ENCODE assay signal across 9 cellular contexts in the genomic region with DNA sequence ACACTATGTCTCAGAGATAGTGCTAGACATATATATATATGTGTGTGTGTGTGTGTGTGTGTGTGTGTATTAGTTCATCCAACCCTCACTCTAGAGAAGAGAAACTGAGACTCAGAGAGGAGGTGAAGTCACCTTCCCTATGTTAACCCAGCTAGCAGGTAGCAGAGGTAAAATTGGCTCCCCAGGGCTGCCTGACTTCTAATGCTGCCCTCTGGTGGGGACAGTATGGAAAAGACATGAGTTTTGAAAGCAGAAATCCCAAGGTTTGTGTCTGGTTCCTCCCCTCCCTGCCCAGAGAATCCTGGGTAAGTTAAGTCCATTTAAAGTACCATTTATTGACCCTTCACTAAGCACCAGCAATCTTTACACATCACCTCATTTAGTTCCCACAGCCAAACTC.
DNase-seq lines count a peak whose midpoint lies in the region; ATAC-seq and TF ChIP-seq lines count a peak whose summit lies in the region.
"Had no signal": no experiment of that assay in that cellular context is flagged by ENCODE, and none has a peak within 500 bp of the region (broad histone marks: within the 10 kb centered on the region; RNA-seq: fewer than 3 reads in every experiment).

No MANE protein-coding gene starts in this region.

- intact Hi-C loops in activated CD8-positive, alpha-beta T cell treated with anti-CD3 and anti-CD28 coated beads for 36 hours (cut with micrococcal nuclease): no loop called here
- intact Hi-C loops in transverse colon (cut with DNase I; ENCODE audit: low total_unique reads): no loop called here

- H3K4me1 ChIP-seq in transverse colon: no peaks in the 10 kb centered on the region
- H3K4me1 ChIP-seq: SJSA1 had no signal

- no peak for TF ChIP-seq POLR2A in transverse colon (IDR thresholded peaks at IDR 0.05)

- no peak for ATAC-seq in activated CD8-positive, alpha-beta T cell treated with anti-CD3 and anti-CD28 coated beads for 36 hours

- no peak for TF ChIP-seq EP300 in transverse colon (IDR thresholded peaks at IDR 0.05; ENCODE audit: low read depth)

- H3K27ac ChIP-seq in transverse colon: no peak overlapping the region
- H3K27ac ChIP-seq: SJSA1 had no signal

- CTCF ChIA-PET in activated CD8-positive, alpha-beta T cell treated with anti-CD3 and anti-CD28 coated beads for 36 hours (lab: Charles Lee): interaction anchor here (1.0 to 1.5 kb wide), 2 partner anchors 12 to 83 kb away, joined by 3 to 5 read pairs; no protein-coding TSS in a partner anchor

- H3K27ac Mint-ChIP-seq in activated CD8-positive, alpha-beta T cell treated with anti-CD3 and anti-CD28 coated beads for 36 hours: no peak overlapping the region
- H3K27ac Mint-ChIP-seq in mesothelial cell of epicardium: no peak overlapping the region

- no peaks in the 10 kb centered on the region for H3K4me1 Mint-ChIP-seq in activated CD8-positive, alpha-beta T cell treated with anti-CD3 and anti-CD28 coated beads for 36 hours (ENCODE audit: low read depth)
- no peaks in the 10 kb centered on the region for H3K4me1 Mint-ChIP-seq in mesothelial cell of epicardium

- H3K36me3 ChIP-seq in transverse colon: no peaks in the 10 kb centered on the region
- H3K36me3 ChIP-seq: SJSA1 had no signal

- H3K36me3 Mint-ChIP-seq in activated CD8-positive, alpha-beta T cell treated with anti-CD3 and anti-CD28 coated beads for 36 hours (ENCODE audit: low read depth): no peaks in the 10 kb centered on the region
- no peaks in the 10 kb centered on the region for H3K36me3 Mint-ChIP-seq in mesothelial cell of epicardium

- peaks cover 14% of the 10 kb centered on the region for H3K27me3 Mint-ChIP-seq in activated CD8-positive, alpha-beta T cell treated with anti-CD3 and anti-CD28 coated beads for 36 hours
- H3K27me3 Mint-ChIP-seq in mesothelial cell of epicardium (ENCODE audit: low read depth): peaks cover 9% of the 10 kb centered on the region

- TF ChIP-seq CTCF in activated CD8-positive, alpha-beta T cell treated with anti-CD3 and anti-CD28 coated beads for 36 hours (IDR thresholded peaks at IDR 0.05): peak; percentile 48
- peak in 2 of 5 experiments; percentile 7 to 13 for TF ChIP-seq CTCF in transverse colon (IDR thresholded peaks at IDR 0.05)
- TF ChIP-seq CTCF in mesothelial cell of epicardium (IDR thresholded peaks at IDR 0.05; ENCODE audit: unreplicated experiment): no peak

- H3K4me3 Mint-ChIP-seq in activated CD8-positive, alpha-beta T cell treated with anti-CD3 and anti-CD28 coated beads for 36 hours: no peak overlapping the region
- no peak overlapping the region for H3K4me3 Mint-ChIP-seq in mesothelial cell of epicardium

- H3K4me3 ChIP-seq in transverse colon: no peak overlapping the region
- H3K4me3 ChIP-seq: SJSA1 had no signal

- POLR2A ChIA-PET in activated CD8-positive, alpha-beta T cell treated with anti-CD3 and anti-CD28 coated beads for 36 hours (lab: Charles Lee): no interaction called here

- DNase-seq in NOMO-1 (lab: John Stamatoyannopoulos, UW; ENCODE audit: unreplicated experiment in 2 of 2) (peak; percentile 2 to 20), NOMO-1 treated with dmso at 0.1 percent for 144 hours (lab: John Stamatoyannopoulos, UW; ENCODE audit: unreplicated experiment) (no peak), HuH-7.5 (ENCODE audit: low spot score) (peak; percentile 40), myocyte (ENCODE audit: low read depth) (peak; percentile 5), transverse colon (no peak), mesothelial cell of epicardium (ENCODE audit: low spot score in 2 of 2, unreplicated experiment in 2 of 2) (no peak), NCI-H1092 (lab: John Stamatoyannopoulos, UW) (no peak)
- peak; percentile 29 for DNase-seq in activated CD8-positive, alpha-beta T cell treated with anti-CD3 and anti-CD28 coated beads for 36 hours

- no peaks in the 10 kb centered on the region for H3K27me3 ChIP-seq in transverse colon
- H3K27me3 ChIP-seq: SJSA1 had no signal

- in situ Hi-C loops in transverse colon (cut with MboI; ENCODE audit: low pct_ligation_motif_present in 1 of 4, low pct_unique_long_range_greater_than_20kb in 1 of 4, low sequenced_read_pairs in 3 of 4): no loop called here

- H3K9me3 Mint-ChIP-seq in activated CD8-positive, alpha-beta T cell treated with anti-CD3 and anti-CD28 coated beads for 36 hours: peaks cover 10% of the 10 kb centered on the region
- peaks cover 42% of the 10 kb centered on the region for H3K9me3 Mint-ChIP-seq in mesothelial cell of epicardium

- H3K9me3 ChIP-seq in transverse colon: peaks cover 0 to 3% of the 10 kb centered on the region in 2 donors
- H3K9me3 ChIP-seq: SJSA1 had no signal

Comparison
In these comparisons a context has a peak if more than half of its experiments do, and no peak if none do; other contexts are left out.
1. DNase-seq: peak in NOMO-1 (2 of 2), HuH-7.5 (single experiment), activated CD8-positive, alpha-beta T cell treated with anti-CD3 and anti-CD28 coated beads for 36 hours (single experiment) and myocyte (single experiment); none in NOMO-1 treated with dmso at 0.1 percent for 144 hours (single experiment), transverse colon (single experiment), mesothelial cell of epicardium (0 of 2) and NCI-H1092 (single experiment).